20 cellular contexts compared by ENCODE assay signal in the genomic region with DNA sequence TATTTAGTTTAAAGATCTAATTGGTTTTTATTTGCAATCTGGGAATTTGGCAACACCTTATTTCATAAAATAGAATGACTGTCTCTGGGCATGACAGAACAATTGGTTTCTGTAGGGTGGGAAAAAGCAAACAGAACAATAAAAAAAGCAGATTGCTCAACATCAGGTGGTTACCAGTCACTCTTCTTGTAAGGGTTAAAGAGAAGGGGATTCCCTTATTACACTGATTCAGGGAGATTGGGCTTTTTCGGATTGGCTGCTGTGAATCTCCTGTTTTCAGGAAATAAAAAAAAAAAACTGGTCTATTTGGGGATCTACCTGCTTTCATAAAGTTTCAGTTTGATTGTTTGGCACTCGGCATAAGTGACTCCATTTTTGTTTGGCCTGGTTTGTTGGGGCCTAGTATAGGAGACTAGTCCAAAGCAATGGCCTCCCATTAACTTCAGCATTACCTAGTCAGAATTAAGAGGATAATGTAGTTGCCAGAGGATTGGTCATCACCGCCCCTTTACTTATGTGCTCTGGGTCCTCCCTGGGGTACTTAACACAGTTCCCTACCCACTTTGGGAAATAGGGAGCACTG.
DNase-seq lines count a peak whose midpoint lies in the region; ATAC-seq, FAIRE-seq and TF ChIP-seq lines count a peak whose summit lies in the region.
"Had no signal": no experiment of that assay in that cellular context is flagged by ENCODE, and none has a peak within 500 bp of the region (broad histone marks: within the 10 kb centered on the region; RNA-seq: fewer than 3 reads in every experiment).

No MANE protein-coding gene starts in this region.

- TF ChIP-seq EP300 in gastroesophageal sphincter (IDR thresholded peaks at IDR 0.05), result no peak

- H3K4me3 Mint-ChIP-seq in MCF 10A (ENCODE audit: unreplicated experiment) (no peak overlapping the region), astrocyte (ENCODE audit: unreplicated experiment) (no peak overlapping the region)
- H3K4me3 Mint-ChIP-seq: CD14-positive monocyte; CD8-positive, alpha-beta T cell had no signal

- WGBS in gastroesophageal sphincter (ENCODE audit: low coverage in 1 of 2), 2 donors, result 70 to 100% methylated on average over 1 to 3 of the region's 3 CpGs

- H3K36me3 Mint-ChIP-seq in MCF 10A (ENCODE audit: insufficient read depth, unreplicated experiment), result no peaks in the 10 kb centered on the region
- H3K36me3 Mint-ChIP-seq in astrocyte (ENCODE audit: low read depth, unreplicated experiment), result no peaks in the 10 kb centered on the region
- H3K36me3 Mint-ChIP-seq: CD14-positive monocyte; CD8-positive, alpha-beta T cell had no signal

- CTCF ChIA-PET in MCF 10A (lab: Yijun Ruan, JAX), result no interaction called here

- peak; percentile 17 for FAIRE-seq in astrocyte (lab: Jason Lieb, UNC)
- FAIRE-seq: GM12891, HTR-8/SVneo had no signal

- H3K27me3 Mint-ChIP-seq in MCF 10A (ENCODE audit: insufficient read depth, unreplicated experiment) (no peaks in the 10 kb centered on the region), astrocyte (ENCODE audit: low read depth, unreplicated experiment) (peaks cover 5% of the 10 kb centered on the region)

- no peak for ATAC-seq in gastroesophageal sphincter
- ATAC-seq: CD8-positive, alpha-beta T cell had no signal

- H3K27me3 ChIP-seq in breast epithelium (no peaks in the 10 kb centered on the region), astrocyte (ENCODE audit: insufficient read depth, low read length) (no peaks in the 10 kb centered on the region), gastroesophageal sphincter (no peaks in the 10 kb centered on the region)
- H3K27me3 ChIP-seq: BLaER1 had no signal

- TF ChIP-seq CTCF in MCF 10A (IDR thresholded peaks at IDR 0.05; ENCODE audit: unreplicated experiment) (no peak), breast epithelium (IDR thresholded peaks at IDR 0.05) (no peak), astrocyte (IDR thresholded peaks at IDR 0.05; ENCODE audit: insufficient read depth, low read depth, low read length) (no peak), epithelial cell of esophagus (IDR thresholded peaks at IDR 0.05; ENCODE audit: insufficient read depth, low read depth, low read length, missing control alignments) (no peak), gastroesophageal sphincter (IDR thresholded peaks at IDR 0.05) (no peak)

- H3K4me1 ChIP-seq in breast epithelium (no peaks in the 10 kb centered on the region), astrocyte (ENCODE audit: insufficient read depth, low read length) (no peaks in the 10 kb centered on the region), gastroesophageal sphincter (no peaks in the 10 kb centered on the region)
- H3K4me1 ChIP-seq: BLaER1, HAP-1 had no signal

- H3K9me3 ChIP-seq in breast epithelium (no peaks in the 10 kb centered on the region), astrocyte (ENCODE audit: insufficient read depth, low read depth, low read length) (no peaks in the 10 kb centered on the region), gastroesophageal sphincter (no peaks in the 10 kb centered on the region)
- H3K9me3 ChIP-seq: BLaER1, HAP-1 had no signal

- H3K4me1 Mint-ChIP-seq in MCF 10A (ENCODE audit: insufficient read depth, unreplicated experiment) (no peaks in the 10 kb centered on the region), astrocyte (ENCODE audit: low read depth, unreplicated experiment) (peaks cover 2% of the 10 kb centered on the region)
- H3K4me1 Mint-ChIP-seq: CD14-positive monocyte had no signal

- no peaks in the 10 kb centered on the region for H4K20me1 ChIP-seq in astrocyte (ENCODE audit: insufficient read depth, low read length)
- H4K20me1 ChIP-seq: BLaER1 had no signal

- H3K36me3 ChIP-seq in breast epithelium, result no peaks in the 10 kb centered on the region
- H3K36me3 ChIP-seq in astrocyte (ENCODE audit: insufficient read depth, low read length), result no peaks in the 10 kb centered on the region
- H3K36me3 ChIP-seq in gastroesophageal sphincter, result no peaks in the 10 kb centered on the region
- H3K36me3 ChIP-seq: BLaER1, HAP-1 had no signal

- no peak overlapping the region for H3K4me2 ChIP-seq in astrocyte (ENCODE audit: low read length)
- H3K4me2 ChIP-seq: BLaER1 had no signal

- no peak overlapping the region for H3K9ac ChIP-seq in astrocyte (ENCODE audit: low read length)
- H3K9ac ChIP-seq: BLaER1, GM23248 had no signal

- no TSS peak for BruUV-seq in MCF 10A (replicated peaks; lab: Mats Ljungman, UMichigan)

- H2AFZ ChIP-seq in astrocyte (ENCODE audit: low read depth, low read length), result no peak overlapping the region
- H2AFZ ChIP-seq: GM23248 had no signal

- TF ChIP-seq POLR2A in breast epithelium (IDR thresholded peaks at IDR 0.05), result no peak
- no peak for TF ChIP-seq POLR2A in gastroesophageal sphincter (IDR thresholded peaks at IDR 0.05)

- H3K9me3 Mint-ChIP-seq in MCF 10A (ENCODE audit: unreplicated experiment), result no peaks in the 10 kb centered on the region
- H3K9me3 Mint-ChIP-seq in astrocyte (ENCODE audit: unreplicated experiment), result peaks cover 1% of the 10 kb centered on the region
- H3K9me3 Mint-ChIP-seq: CD8-positive, alpha-beta T cell had no signal

- POLR2A ChIA-PET in MCF 10A (lab: Yijun Ruan, JAX), result no interaction called here

- H3K79me2 ChIP-seq in astrocyte (ENCODE audit: insufficient read depth, low read length), result no peaks in the 10 kb centered on the region

- H3K27ac Mint-ChIP-seq in MCF 10A (ENCODE audit: low read depth, unreplicated experiment) (no peak overlapping the region), astrocyte (ENCODE audit: unreplicated experiment) (no peak overlapping the region)
- H3K27ac Mint-ChIP-seq: CD14-positive monocyte; CD8-positive, alpha-beta T cell had no signal

- intact Hi-C loops in MCF 10A (cut with micrococcal nuclease), result no loop called here
- intact Hi-C loops in breast epithelium (cut with DNase I; ENCODE audit: low total_unique reads), result no loop called here

- H3K27ac ChIP-seq in breast epithelium (no peak overlapping the region), astrocyte (ENCODE audit: low read depth, low read length) (no peak overlapping the region), gastroesophageal sphincter (no peak overlapping the region)
- H3K27ac ChIP-seq: 22Rv1, BLaER1, GM23248 had no signal

- H3K4me3 ChIP-seq in breast epithelium, result no peak overlapping the region
- no peak overlapping the region for H3K4me3 ChIP-seq in astrocyte (ENCODE audit: insufficient read depth, low read depth, low read length)
- H3K4me3 ChIP-seq in epithelial cell of esophagus (ENCODE audit: low read length), result no peak overlapping the region
- no peak overlapping the region for H3K4me3 ChIP-seq in gastroesophageal sphincter
- H3K4me3 ChIP-seq: BLaER1, GM23248, HAP-1 had no signal

- DNase-seq in MCF 10A (ENCODE audit: unreplicated experiment) (peak; percentile 61), breast epithelium (ENCODE audit: low spot score in 2 of 2) (no peak), astrocyte (ENCODE audit: low read depth) (no peak), epithelial cell of esophagus (ENCODE audit: low read depth) (peak; percentile 83), SW 1271 (lab: John Stamatoyannopoulos, UW) (no peak), SIG-M5 treated with dmso at 0.1 percent for 504 hours (lab: John Stamatoyannopoulos, UW; ENCODE audit: unreplicated experiment) (no peak), amniotic stem cell (lab: John Stamatoyannopoulos, UW) (no peak)
- DNase-seq: Calu3; CD8-positive, alpha-beta T cell; DMS79 treated with DMSO at 0.1 percent for 48 hours; GF-D8; GM23248; IMR-90 had no signal

Comparison
In these comparisons a context has a peak if more than half of its experiments do, and no peak if none do; other contexts are left out.
1. DNase-seq: peak in MCF 10A (single experiment) and epithelial cell of esophagus (single experiment); none in breast epithelium (0 of 2), astrocyte (single experiment), SW 1271 (0 of 2), SIG-M5 treated with dmso at 0.1 percent for 504 hours (single experiment) and amniotic stem cell (single experiment).